Comparison of ENCODE assay signal across 25 cellular contexts in genomic region chr13:51581148-51581820, GRCh38.
"Had no signal": no experiment of that assay in that cellular context is flagged by ENCODE, and none has a peak within 500 bp of the region (broad histone marks: within the 10 kb centered on the region; RNA-seq: fewer than 3 reads in every experiment).

No MANE protein-coding gene starts in this region.

- H3K4me3 ChIP-seq: adrenal gland, ascending aorta, colonic mucosa, dorsolateral prefrontal cortex, esophagus squamous epithelium, gastroesophageal sphincter, heart left ventricle, spleen, thyroid gland, upper lobe of right lung had no signal

- H3K27ac ChIP-seq: adrenal gland, ascending aorta, brain microvascular endothelial cell, colonic mucosa, dorsolateral prefrontal cortex, esophagus squamous epithelium, gastroesophageal sphincter, heart left ventricle, spleen, thyroid gland, upper lobe of right lung had no signal

- H3K4me1 ChIP-seq: colonic mucosa had no signal

- H3K4me3 Mint-ChIP-seq: activated naive CD8-positive, alpha-beta T cell; central memory CD8-positive, alpha-beta T cell; effector memory CD8-positive, alpha-beta T cell; natural killer cell treated with Interleukin-12 subunit alpha and Interleukin-12 subunit beta and Interleukin-15 and Interleukin-18, amount 100 ng/mL, for 72 hours; stimulated activated naive CD8-positive, alpha-beta T cell treated with anti-CD3 and anti-CD28 coated beads, Interleukin-15, Interleukin-2, amounts not matched to agents 100 ng/mL and 50 ng/mL, for 24 hours had no signal

- H3K9me3 Mint-ChIP-seq: activated T-helper 2 cell treated with anti-CD3 and anti-CD28 coated beads, Interferon-gamma antibody, Interleukin-2, Interleukin-4, amounts not matched to agents 10 μg/mL and 5 μg/mL and 100 μg/mL, durations not matched to agents 14 hours and 24 hours and 36 hours; central memory CD8-positive, alpha-beta T cell; effector memory CD8-positive, alpha-beta T cell; stimulated activated naive CD8-positive, alpha-beta T cell treated with anti-CD3 and anti-CD28 coated beads, Interleukin-15, Interleukin-2, amounts not matched to agents 100 ng/mL and 50 ng/mL, for 24 hours had no signal

- H3K36me3 Mint-ChIP-seq: activated naive CD8-positive, alpha-beta T cell; natural killer cell treated with Interleukin-12 subunit alpha and Interleukin-12 subunit beta and Interleukin-15 and Interleukin-18, amount 100 ng/mL, for 72 hours had no signal

- H3K27ac Mint-ChIP-seq: activated naive CD8-positive, alpha-beta T cell; activated T-helper 2 cell treated with anti-CD3 and anti-CD28 coated beads, Interferon-gamma antibody, Interleukin-2, Interleukin-4, amounts not matched to agents 10 μg/mL and 5 μg/mL and 100 μg/mL, durations not matched to agents 14 hours and 24 hours and 36 hours; effector memory CD8-positive, alpha-beta T cell; progenitor cell of endocrine pancreas; stimulated activated naive CD8-positive, alpha-beta T cell treated with anti-CD3 and anti-CD28 coated beads, Interleukin-15, Interleukin-2, amounts not matched to agents 100 ng/mL and 50 ng/mL, for 24 hours had no signal

- H3K9me3 ChIP-seq: adrenal gland, ascending aorta, colonic mucosa, esophagus squamous epithelium, gastroesophageal sphincter, heart left ventricle, spleen, thyroid gland, upper lobe of right lung had no signal

- H3K27me3 ChIP-seq: adrenal gland, ascending aorta, brain microvascular endothelial cell, colonic mucosa, dorsolateral prefrontal cortex, esophagus squamous epithelium, gastroesophageal sphincter, heart left ventricle, spleen, thyroid gland, upper lobe of right lung had no signal

- ATAC-seq: effector memory CD8-positive, alpha-beta T cell; gastroesophageal sphincter; heart left ventricle; left ventricle myocardium superior; natural killer cell treated with Interleukin-12 subunit alpha and Interleukin-12 subunit beta and Interleukin-15 and Interleukin-18, amount 100 ng/mL, for 72 hours; upper lobe of right lung had no signal

- DNase-seq: activated naive CD4-positive, alpha-beta T cell; activated T-cell treated with anti-CD3 and anti-CD28 coated beads, Interleukin-2, amount 50 U/mL, for 1 hour; adrenal gland; brain microvascular endothelial cell; colonic mucosa; dorsolateral prefrontal cortex; effector memory CD8-positive, alpha-beta T cell; esophagus squamous epithelium; heart left ventricle; left ventricle myocardium superior; retina; spleen; stimulated activated CD4-positive, alpha-beta T cell treated with anti-CD3 and anti-CD28 coated beads, Interleukin-4, amount 100 ng/mL, for 24 hours; substantia nigra; T-helper 9 cell; thyroid gland; upper lobe of right lung had no signal

- H3K27me3 Mint-ChIP-seq: activated naive CD8-positive, alpha-beta T cell; central memory CD8-positive, alpha-beta T cell; effector memory CD8-positive, alpha-beta T cell; natural killer cell treated with Interleukin-12 subunit alpha and Interleukin-12 subunit beta and Interleukin-15 and Interleukin-18, amount 100 ng/mL, for 72 hours; stimulated activated naive CD8-positive, alpha-beta T cell treated with anti-CD3 and anti-CD28 coated beads, Interleukin-15, Interleukin-2, amounts not matched to agents 100 ng/mL and 50 ng/mL, for 24 hours had no signal

- H3K36me3 ChIP-seq: adrenal gland, ascending aorta, brain microvascular endothelial cell, colonic mucosa, esophagus squamous epithelium, gastroesophageal sphincter, heart left ventricle, spleen, thyroid gland, upper lobe of right lung had no signal
